In genomic region chr12:22333751-22334695, GRCh38 we compare ENCODE assay signal across 8 cellular contexts. TPM values are rescaled to one million over a fixed set of nuclear protein-coding genes. Genes with fewer than 3 reads are reported as not detected.
DNase-seq lines count a peak whose midpoint lies in the region; ATAC-seq and TF ChIP-seq lines count a peak whose summit lies in the region.

No MANE protein-coding gene starts in this region.

- no peaks in the 10 kb centered on the region for H3K36me3 ChIP-seq in ascending aorta

- peak overlapping the region; percentile 59 to 73 for H3K4me3 ChIP-seq in ascending aorta

- in situ Hi-C loops in GM13977 (cut with MboI; ENCODE audit: low pct_unique_long_range_greater_than_20kb, low sequenced_read_pairs, unreplicated experiment) = no loop called here

- H3K4me1 ChIP-seq in ascending aorta = no peaks in the 10 kb centered on the region

- H3K27me3 ChIP-seq in ascending aorta = no peaks in the 10 kb centered on the region

- H3K27ac ChIP-seq in ascending aorta = no peak overlapping the region

- ATAC-seq in HG02885 (IDR thresholded peaks at IDR 0.05; ENCODE audit: poor library complexity, unreplicated experiment) = no peak

- TF ChIP-seq CTCF in ascending aorta (IDR thresholded peaks at IDR 0.05) (no peak), GM13977 (IDR thresholded peaks at IDR 0.05; ENCODE audit: extremely low read depth, insufficient read depth, missing control alignments) (no peak)

- DNase-seq in activated naive CD4-positive, alpha-beta T cell treated with Interleukin-2 at 50 U/mL for 16 hours = peak; percentile 27
- no peak for DNase-seq in activated naive CD4-positive, alpha-beta T cell (lab: John Stamatoyannopoulos, UW)
- DNase-seq in ascending aorta (ENCODE audit: low spot score in 2 of 2) = peak in 1 of 2 donors; percentile 63
- DNase-seq in iPS-NIHi11 (ENCODE audit: low spot score) = peak; percentile 27
- DNase-seq in stimulated activated CD8-positive, alpha-beta memory T cell treated with anti-CD3 and anti-CD28 coated beads, Interleukin-4, amount 100 ng/mL, for 48 hours = peak; percentile 44
- DNase-seq in COLO668 (lab: John Stamatoyannopoulos, UW; ENCODE audit: unreplicated experiment) = no peak
- DNase-seq in GM13977 (ENCODE audit: low spot score) = no peak

- no peaks in the 10 kb centered on the region for H3K9me3 ChIP-seq in ascending aorta

- intact Hi-C loops in ascending aorta (cut with DNase I) = loop anchor here (1.0 to 5.0 kb wide), 3 partner anchors 57 to 251 kb away; no protein-coding TSS in a partner anchor

RNA-seq across cellular contexts. Expression of gene ST8SIA1, which starts 0.5 kb away (rescaled TPM):
- 9.7 TPM for total RNA-seq in ascending aorta

Comparison
In these comparisons a context has a peak if more than half of its experiments do, and no peak if none do; other contexts are left out.
1. DNase-seq: peak in activated naive CD4-positive, alpha-beta T cell treated with Interleukin-2 at 50 U/mL for 16 hours (single experiment), iPS-NIHi11 (single experiment) and stimulated activated CD8-positive, alpha-beta memory T cell treated with anti-CD3 and anti-CD28 coated beads, Interleukin-4, amount 100 ng/mL, for 48 hours (single experiment); none in activated naive CD4-positive, alpha-beta T cell (0 of 4), COLO668 (single experiment) and GM13977 (single experiment).